In genomic region chr20:47438464-47439381, GRCh38 we compare ENCODE assay signal across 11 cellular contexts.
DNase-seq lines count a peak whose midpoint lies in the region; ATAC-seq and TF ChIP-seq lines count a peak whose summit lies in the region.
"Had no signal": no experiment of that assay in that cellular context is flagged by ENCODE, and none has a peak within 500 bp of the region (broad histone marks: within the 10 kb centered on the region; RNA-seq: fewer than 3 reads in every experiment).

No MANE protein-coding gene starts in this region.

- H3K4me3 Mint-ChIP-seq in activated CD8-positive, alpha-beta T cell treated with anti-CD3 and anti-CD28 coated beads for 36 hours, result no peak overlapping the region
- no peak overlapping the region for H3K4me3 Mint-ChIP-seq in neural progenitor cell

- TF ChIP-seq CTCF in activated CD8-positive, alpha-beta T cell treated with anti-CD3 and anti-CD28 coated beads for 36 hours (IDR thresholded peaks at IDR 0.05), result no peak
- TF ChIP-seq CTCF in neural progenitor cell (IDR thresholded peaks at IDR 0.05) (no peak), psoas muscle (IDR thresholded peaks at IDR 0.05) (no peak)

- no peaks in the 10 kb centered on the region for H3K27me3 Mint-ChIP-seq in activated CD8-positive, alpha-beta T cell treated with anti-CD3 and anti-CD28 coated beads for 36 hours
- no peaks in the 10 kb centered on the region for H3K27me3 Mint-ChIP-seq in neural progenitor cell (ENCODE audit: insufficient read depth, low read depth)

- H3K4me3 ChIP-seq in neural progenitor cell, result no peak overlapping the region
- no peak overlapping the region for H3K4me3 ChIP-seq in psoas muscle

- H3K36me3 ChIP-seq in neural progenitor cell (no peaks in the 10 kb centered on the region), psoas muscle (ENCODE audit: insufficient read depth in 1 of 2, low read depth in 1 of 2) (no peaks in the 10 kb centered on the region)

- no peaks in the 10 kb centered on the region for H3K79me2 ChIP-seq in neural progenitor cell (ENCODE audit: low read depth)

- no peaks in the 10 kb centered on the region for H3K9me3 Mint-ChIP-seq in activated CD8-positive, alpha-beta T cell treated with anti-CD3 and anti-CD28 coated beads for 36 hours
- H3K9me3 Mint-ChIP-seq in neural progenitor cell, result no peaks in the 10 kb centered on the region

- POLR2A ChIA-PET in activated CD8-positive, alpha-beta T cell treated with anti-CD3 and anti-CD28 coated beads for 36 hours (lab: Charles Lee), result interaction anchor here (0.6 kb wide), 1 partner anchor 958 kb away, joined by 3 read pairs; no protein-coding TSS in a partner anchor

- no peak overlapping the region for H3K27ac ChIP-seq in neural progenitor cell
- no peak overlapping the region for H3K27ac ChIP-seq in psoas muscle

- intact Hi-C loops in activated CD8-positive, alpha-beta T cell treated with anti-CD3 and anti-CD28 coated beads for 36 hours (cut with micrococcal nuclease), result no loop called here
- intact Hi-C loops in psoas muscle (cut with DNase I), result no loop called here

- no peaks in the 10 kb centered on the region for H3K27me3 ChIP-seq in neural progenitor cell
- H3K27me3 ChIP-seq in psoas muscle (ENCODE audit: insufficient read depth in 3 of 3, low read length in 2 of 3), result no peaks in the 10 kb centered on the region

- CTCF ChIA-PET in activated CD8-positive, alpha-beta T cell treated with anti-CD3 and anti-CD28 coated beads for 36 hours (lab: Charles Lee), result interaction anchor here (1.1 to 1.4 kb wide), 2 partner anchors 14 to 283 kb away, joined by 3 read pairs; no protein-coding TSS in a partner anchor

- no peaks in the 10 kb centered on the region for H3K36me3 Mint-ChIP-seq in activated CD8-positive, alpha-beta T cell treated with anti-CD3 and anti-CD28 coated beads for 36 hours (ENCODE audit: low read depth)
- H3K36me3 Mint-ChIP-seq in neural progenitor cell, result no peaks in the 10 kb centered on the region

- H3K4me1 ChIP-seq in neural progenitor cell (no peaks in the 10 kb centered on the region), psoas muscle (no peaks in the 10 kb centered on the region)

- H3K4me2 ChIP-seq in neural progenitor cell, result no peak overlapping the region

- DNase-seq in activated CD8-positive, alpha-beta T cell treated with anti-CD3 and anti-CD28 coated beads for 36 hours, result peak; percentile 13
- DNase-seq in neural progenitor cell (ENCODE audit: low spot score), result no peak
- DNase-seq in NCI-H1694 (lab: John Stamatoyannopoulos, UW), result no peak
- DNase-seq in psoas muscle, result no peak
- DNase-seq in RKO (ENCODE audit: low spot score), result no peak
- DNase-seq in H4 (ENCODE audit: low spot score), result no peak
- DNase-seq: foreskin melanocyte; HCEC 1CT; stimulated activated CD4-positive, alpha-beta T cell treated with anti-CD3 and anti-CD28 coated beads, Interleukin-4, amount 100 ng/mL, for 1 hour had no signal

- H3K4me1 Mint-ChIP-seq in activated CD8-positive, alpha-beta T cell treated with anti-CD3 and anti-CD28 coated beads for 36 hours (ENCODE audit: low read depth), result peaks cover 7% of the 10 kb centered on the region
- H3K4me1 Mint-ChIP-seq in neural progenitor cell, result no peaks in the 10 kb centered on the region

- H2AFZ ChIP-seq in neural progenitor cell (replicated peaks), result peak overlapping the region; percentile 87

- ATAC-seq in GM18861 (IDR thresholded peaks at IDR 0.05; ENCODE audit: unreplicated experiment), result peak; percentile 41
- ATAC-seq in HG03108 (IDR thresholded peaks at IDR 0.05; ENCODE audit: unreplicated experiment), result peak; percentile 42
- ATAC-seq in activated CD8-positive, alpha-beta T cell treated with anti-CD3 and anti-CD28 coated beads for 36 hours, result peak; percentile 39
- ATAC-seq in psoas muscle, result no peak

- H3K9me3 ChIP-seq in neural progenitor cell (ENCODE audit: low read depth) (no peaks in the 10 kb centered on the region), psoas muscle (no peaks in the 10 kb centered on the region)

- WGBS in psoas muscle, 3 donors, result 72 to 78% (median 78%) methylated on average over 18 of the region's 18 CpGs

- no peak overlapping the region for H3K27ac Mint-ChIP-seq in activated CD8-positive, alpha-beta T cell treated with anti-CD3 and anti-CD28 coated beads for 36 hours
- no peak overlapping the region for H3K27ac Mint-ChIP-seq in neural progenitor cell

- H4K20me1 ChIP-seq in neural progenitor cell (ENCODE audit: low read depth), result no peaks in the 10 kb centered on the region

- no peak overlapping the region for H3K9ac ChIP-seq in neural progenitor cell

- H3F3A ChIP-seq in neural progenitor cell (ENCODE audit: low read depth), result no peaks in the 10 kb centered on the region

Comparison
In these comparisons a context has a peak if more than half of its experiments do, and no peak if none do; other contexts are left out.
1. ATAC-seq: peak in GM18861 (single experiment), HG03108 (single experiment) and activated CD8-positive, alpha-beta T cell treated with anti-CD3 and anti-CD28 coated beads for 36 hours (single experiment); none in psoas muscle (0 of 4).